Comparison of ENCODE assay signal across 8 cellular contexts in the genomic region with DNA sequence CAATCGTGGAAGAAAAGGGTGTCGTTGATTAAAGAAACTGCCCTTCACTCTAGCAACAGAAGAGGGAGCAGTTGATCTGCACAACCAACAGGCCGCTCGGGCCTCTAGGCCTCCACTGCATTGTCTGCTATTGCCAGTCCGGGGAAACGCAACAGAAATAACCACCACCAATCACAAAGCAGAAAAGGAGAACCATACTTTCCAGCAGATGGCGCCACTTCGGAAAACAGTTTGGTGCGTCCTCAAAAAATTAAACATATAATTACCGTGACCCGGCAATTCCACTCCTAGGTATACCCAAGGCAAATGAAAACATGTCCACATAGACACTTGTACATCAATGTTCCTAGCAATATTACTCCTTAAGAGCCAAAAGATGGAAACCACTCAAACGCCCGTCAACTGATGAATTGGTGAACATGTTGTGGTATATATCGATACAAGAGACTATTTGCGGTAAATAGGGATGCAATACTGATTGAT.
A peak's percentile ranks its signal among the peaks of the same experiment; 100 is the strongest.
DNase-seq lines count a peak whose midpoint lies in the region; ATAC-seq, FAIRE-seq and TF ChIP-seq lines count a peak whose summit lies in the region.

No MANE protein-coding gene starts in this region.

- FAIRE-seq in pancreas (lab: Jason Lieb, UNC) = no peak

- H3K4me3 ChIP-seq in pancreas = no peak overlapping the region

- H3K36me3 ChIP-seq in pancreas = no peaks in the 10 kb centered on the region

- no peaks in the 10 kb centered on the region for H3K36me3 Mint-ChIP-seq in activated CD8-positive, alpha-beta T cell treated with anti-CD3 and anti-CD28 coated beads, Interleukin-2, amount 10 ng/mL, durations not matched to agents 7 days and 5 days (ENCODE audit: low read depth)

- H3K9me3 Mint-ChIP-seq in activated CD8-positive, alpha-beta T cell treated with anti-CD3 and anti-CD28 coated beads, Interleukin-2, amount 10 ng/mL, durations not matched to agents 7 days and 5 days (ENCODE audit: insufficient read depth) = no peaks in the 10 kb centered on the region

- 31 to 32% methylated on average over 15 of the region's 15 CpGs for WGBS in pancreas, 2 donors

- H3K27ac Mint-ChIP-seq in activated CD8-positive, alpha-beta T cell treated with anti-CD3 and anti-CD28 coated beads, Interleukin-2, amount 10 ng/mL, durations not matched to agents 7 days and 5 days = no peak overlapping the region

- peak; percentile 76 to 87 (median 84) for TF ChIP-seq CTCF in pancreas (IDR thresholded peaks at IDR 0.05)

- peak; percentile 58 for ATAC-seq in GM21390 (IDR thresholded peaks at IDR 0.05; ENCODE audit: unreplicated experiment)
- no peak for ATAC-seq in activated CD8-positive, alpha-beta T cell treated with anti-CD3 and anti-CD28 coated beads, Interleukin-2, amount 10 ng/mL, durations not matched to agents 7 days and 5 days
- peak; percentile 79 to 91 (median 87) for ATAC-seq in pancreas
- no peak for ATAC-seq in GM21576 (IDR thresholded peaks at IDR 0.05; ENCODE audit: unreplicated experiment)
- no peak for ATAC-seq in GM21737 (IDR thresholded peaks at IDR 0.05; ENCODE audit: unreplicated experiment)

- H3K9me3 ChIP-seq in pancreas = no peaks in the 10 kb centered on the region

- H3K4me1 ChIP-seq in pancreas = peaks cover 20 to 21% (median 20%) of the 10 kb centered on the region in 3 donors

- no peaks in the 10 kb centered on the region for H3K4me1 Mint-ChIP-seq in activated CD8-positive, alpha-beta T cell treated with anti-CD3 and anti-CD28 coated beads, Interleukin-2, amount 10 ng/mL, durations not matched to agents 7 days and 5 days (ENCODE audit: low read depth)

- H3K4me3 Mint-ChIP-seq in activated CD8-positive, alpha-beta T cell treated with anti-CD3 and anti-CD28 coated beads, Interleukin-2, amount 10 ng/mL, durations not matched to agents 7 days and 5 days = no peak overlapping the region

- DNase-seq in COLO668 (lab: John Stamatoyannopoulos, UW; ENCODE audit: unreplicated experiment) = peak; percentile 63
- peak; percentile 60 for DNase-seq in NCI-H345 treated with DMSO at 0.1 percent for 48 hours (lab: John Stamatoyannopoulos, UW; ENCODE audit: unreplicated experiment)
- DNase-seq in activated CD8-positive, alpha-beta T cell treated with anti-CD3 and anti-CD28 coated beads, Interleukin-2, amount 10 ng/mL, durations not matched to agents 7 days and 5 days = peak; percentile 51
- peak; percentile 87 for DNase-seq in globus pallidus (ENCODE audit: low spot score)
- DNase-seq in pancreas = peak; percentile 79 to 92 (median 85)

- no peak overlapping the region for H3K27ac ChIP-seq in pancreas

- no peaks in the 10 kb centered on the region for H3K27me3 ChIP-seq in pancreas

- CTCF ChIA-PET in activated CD8-positive, alpha-beta T cell treated with anti-CD3 and anti-CD28 coated beads, Interleukin-2, amount 10 ng/mL, durations not matched to agents 7 days and 5 days (lab: Charles Lee) = interaction anchor here (0.6 to 1.0 kb wide), 2 partner anchors 10 to 258 kb away, joined by 3 read pairs; no protein-coding TSS in a partner anchor

- intact Hi-C loops in pancreas (cut with DNase I) = no loop called here

- H3K27me3 Mint-ChIP-seq in activated CD8-positive, alpha-beta T cell treated with anti-CD3 and anti-CD28 coated beads, Interleukin-2, amount 10 ng/mL, durations not matched to agents 7 days and 5 days (ENCODE audit: low read depth) = no peaks in the 10 kb centered on the region

- POLR2A ChIA-PET in activated CD8-positive, alpha-beta T cell treated with anti-CD3 and anti-CD28 coated beads, Interleukin-2, amount 10 ng/mL, durations not matched to agents 7 days and 5 days (lab: Charles Lee) = no interaction called here

Comparison
In these comparisons a context has a peak if more than half of its experiments do, and no peak if none do; other contexts are left out.
1. ATAC-seq: peak in GM21390 (single experiment) and pancreas (4 of 4); none in activated CD8-positive, alpha-beta T cell treated with anti-CD3 and anti-CD28 coated beads, Interleukin-2, amount 10 ng/mL, durations not matched to agents 7 days and 5 days (single experiment), GM21576 (single experiment) and GM21737 (single experiment).
2. Peak in every context shown above with its lines, with median percentiles within 50 percentile points of each other: DNase-seq.